ENCODE assay signal across 2 cellular contexts in the genomic region with DNA sequence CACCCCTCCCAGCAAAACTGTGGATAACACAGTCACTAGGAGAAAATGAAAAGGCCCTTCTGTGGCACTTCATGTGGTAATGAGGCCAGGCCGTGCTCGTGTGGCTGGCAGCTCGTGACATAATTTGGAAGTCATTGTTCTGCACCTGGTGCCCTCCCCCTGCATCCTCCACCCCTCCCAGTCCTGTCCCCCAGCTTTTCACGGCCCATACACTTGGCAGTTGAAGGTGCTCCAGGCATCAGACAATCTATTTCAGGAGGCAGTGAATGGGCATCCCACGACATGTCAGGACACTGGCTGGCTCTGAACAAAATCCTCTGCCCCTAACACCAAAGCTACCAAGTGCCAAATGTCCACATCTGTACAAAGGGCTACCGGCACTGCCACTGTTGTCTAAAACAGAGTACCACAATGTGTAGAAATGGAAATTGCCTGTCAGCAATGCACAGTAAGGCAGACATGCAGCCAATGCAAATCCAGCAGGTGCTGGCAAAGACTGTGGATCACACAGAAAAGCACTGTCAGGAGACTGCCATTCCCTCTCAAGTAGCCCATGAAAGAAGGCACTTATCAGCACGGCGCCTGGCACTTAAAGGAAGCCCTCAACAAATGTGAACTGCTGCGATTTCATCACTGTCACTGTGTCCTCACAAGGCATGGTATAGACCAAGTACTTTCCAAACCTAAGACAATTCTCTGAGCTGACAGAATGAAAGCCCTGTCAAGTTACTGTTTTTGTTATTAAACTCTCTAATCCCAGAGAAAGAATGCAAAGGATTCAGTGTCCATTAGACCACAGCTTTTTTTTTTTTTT.
TF ChIP-seq lines count a peak whose summit lies in the region.

No MANE protein-coding gene starts in this region.

TF ChIP-seq in A549, 52 proteins besides CTCF, POLR2A, EP300 and RAD21:
- TF ChIP-seq, protein P1, sequence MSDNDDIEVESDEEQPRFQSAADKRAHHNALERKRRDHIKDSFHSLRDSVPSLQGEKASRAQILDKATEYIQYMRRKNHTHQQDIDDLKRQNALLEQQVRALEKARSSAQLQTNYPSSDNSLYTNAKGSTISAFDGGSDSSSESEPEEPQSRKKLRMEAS (IDR thresholded peaks at IDR 0.05) = no peak
- TF ChIP-seq, protein P2, sequence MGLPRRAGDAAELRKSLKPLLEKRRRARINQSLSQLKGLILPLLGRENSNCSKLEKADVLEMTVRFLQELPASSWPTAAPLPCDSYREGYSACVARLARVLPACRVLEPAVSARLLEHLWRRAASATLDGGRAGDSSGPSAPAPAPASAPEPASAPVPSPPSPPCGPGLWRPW (IDR thresholded peaks at IDR 0.05) = no peak
- TF ChIP-seq RARB (CRISPR knock-in tag; IDR thresholded peaks at IDR 0.05) = no peak
- no peak for TF ChIP-seq NPAS2 (CRISPR knock-in tag; IDR thresholded peaks at IDR 0.05; ENCODE audit: borderline replicate concordance)
- TF ChIP-seq HOXB13 (CRISPR knock-in tag; IDR thresholded peaks at IDR 0.05; ENCODE audit: low read depth) = no peak

TF ChIP-seq in SK-N-SH, 30 proteins besides CTCF, POLR2A, EP300 and RAD21:
- TF ChIP-seq, protein P3, sequence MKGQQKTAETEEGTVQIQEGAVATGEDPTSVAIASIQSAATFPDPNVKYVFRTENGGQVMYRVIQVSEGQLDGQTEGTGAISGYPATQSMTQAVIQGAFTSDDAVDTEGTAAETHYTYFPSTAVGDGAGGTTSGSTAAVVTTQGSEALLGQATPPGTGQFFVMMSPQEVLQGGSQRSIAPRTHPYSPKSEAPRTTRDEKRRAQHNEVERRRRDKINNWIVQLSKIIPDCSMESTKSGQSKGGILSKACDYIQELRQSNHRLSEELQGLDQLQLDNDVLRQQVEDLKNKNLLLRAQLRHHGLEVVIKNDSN (IDR thresholded peaks at IDR 0.05; ENCODE audit: borderline replicate concordance, low read depth) = no peak
- TF ChIP-seq TAF1 (IDR thresholded peaks at IDR 0.05; ENCODE audit: borderline replicate concordance, low read depth, low read length) (no peak), POLR2AphosphoS5 (IDR thresholded peaks at IDR 0.05; ENCODE audit: low read depth, low read length) (no peak), CHD2 (IDR thresholded peaks at IDR 0.05; ENCODE audit: low read length, partially characterized antibody) (no peak), ELF1 (IDR thresholded peaks at IDR 0.05) (no peak), NFIC (IDR thresholded peaks at IDR 0.05; ENCODE audit: borderline replicate concordance) (no peak), SMC3 (IDR thresholded peaks at IDR 0.05; ENCODE audit: low read depth, low read length) (no peak), TCF12 (IDR thresholded peaks at IDR 0.05) (no peak), YY1 (IDR thresholded peaks at IDR 0.05; ENCODE audit: low read depth) (no peak), RXRA (IDR thresholded peaks at IDR 0.05; ENCODE audit: borderline replicate concordance, low read depth) (no peak), RFX5 (IDR thresholded peaks at IDR 0.05; ENCODE audit: low read length) (no peak), JUND (IDR thresholded peaks at IDR 0.05) (no peak), MXI1 (IDR thresholded peaks at IDR 0.05; ENCODE audit: low read depth, low read length) (no peak; the same call in none of the 2 replicates)
- TF ChIP-seq, protein P4, sequence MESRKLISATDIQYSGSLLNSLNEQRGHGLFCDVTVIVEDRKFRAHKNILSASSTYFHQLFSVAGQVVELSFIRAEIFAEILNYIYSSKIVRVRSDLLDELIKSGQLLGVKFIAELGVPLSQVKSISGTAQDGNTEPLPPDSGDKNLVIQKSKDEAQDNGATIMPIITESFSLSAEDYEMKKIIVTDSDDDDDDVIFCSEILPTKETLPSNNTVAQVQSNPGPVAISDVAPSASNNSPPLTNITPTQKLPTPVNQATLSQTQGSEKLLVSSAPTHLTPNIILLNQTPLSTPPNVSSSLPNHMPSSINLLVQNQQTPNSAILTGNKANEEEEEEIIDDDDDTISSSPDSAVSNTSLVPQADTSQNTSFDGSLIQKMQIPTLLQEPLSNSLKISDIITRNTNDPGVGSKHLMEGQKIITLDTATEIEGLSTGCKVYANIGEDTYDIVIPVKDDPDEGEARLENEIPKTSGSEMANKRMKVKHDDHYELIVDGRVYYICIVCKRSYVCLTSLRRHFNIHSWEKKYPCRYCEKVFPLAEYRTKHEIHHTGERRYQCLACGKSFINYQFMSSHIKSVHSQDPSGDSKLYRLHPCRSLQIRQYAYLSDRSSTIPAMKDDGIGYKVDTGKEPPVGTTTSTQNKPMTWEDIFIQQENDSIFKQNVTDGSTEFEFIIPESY (IDR thresholded peaks at IDR 0.05; ENCODE audit: borderline replicate concordance, low read depth) = no peak
- TF ChIP-seq, protein P5, sequence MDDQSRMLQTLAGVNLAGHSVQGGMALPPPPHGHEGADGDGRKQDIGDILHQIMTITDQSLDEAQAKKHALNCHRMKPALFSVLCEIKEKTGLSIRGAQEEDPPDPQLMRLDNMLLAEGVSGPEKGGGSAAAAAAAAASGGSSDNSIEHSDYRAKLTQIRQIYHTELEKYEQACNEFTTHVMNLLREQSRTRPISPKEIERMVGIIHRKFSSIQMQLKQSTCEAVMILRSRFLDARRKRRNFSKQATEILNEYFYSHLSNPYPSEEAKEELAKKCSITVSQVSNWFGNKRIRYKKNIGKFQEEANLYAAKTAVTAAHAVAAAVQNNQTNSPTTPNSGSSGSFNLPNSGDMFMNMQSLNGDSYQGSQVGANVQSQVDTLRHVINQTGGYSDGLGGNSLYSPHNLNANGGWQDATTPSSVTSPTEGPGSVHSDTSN (IDR thresholded peaks at IDR 0.05) = no peak
- TF ChIP-seq, protein P6, sequence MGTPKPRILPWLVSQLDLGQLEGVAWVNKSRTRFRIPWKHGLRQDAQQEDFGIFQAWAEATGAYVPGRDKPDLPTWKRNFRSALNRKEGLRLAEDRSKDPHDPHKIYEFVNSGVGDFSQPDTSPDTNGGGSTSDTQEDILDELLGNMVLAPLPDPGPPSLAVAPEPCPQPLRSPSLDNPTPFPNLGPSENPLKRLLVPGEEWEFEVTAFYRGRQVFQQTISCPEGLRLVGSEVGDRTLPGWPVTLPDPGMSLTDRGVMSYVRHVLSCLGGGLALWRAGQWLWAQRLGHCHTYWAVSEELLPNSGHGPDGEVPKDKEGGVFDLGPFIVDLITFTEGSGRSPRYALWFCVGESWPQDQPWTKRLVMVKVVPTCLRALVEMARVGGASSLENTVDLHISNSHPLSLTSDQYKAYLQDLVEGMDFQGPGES (IDR thresholded peaks at IDR 0.05; ENCODE audit: low read depth, low read length) = no peak
- TF ChIP-seq, protein P7, sequence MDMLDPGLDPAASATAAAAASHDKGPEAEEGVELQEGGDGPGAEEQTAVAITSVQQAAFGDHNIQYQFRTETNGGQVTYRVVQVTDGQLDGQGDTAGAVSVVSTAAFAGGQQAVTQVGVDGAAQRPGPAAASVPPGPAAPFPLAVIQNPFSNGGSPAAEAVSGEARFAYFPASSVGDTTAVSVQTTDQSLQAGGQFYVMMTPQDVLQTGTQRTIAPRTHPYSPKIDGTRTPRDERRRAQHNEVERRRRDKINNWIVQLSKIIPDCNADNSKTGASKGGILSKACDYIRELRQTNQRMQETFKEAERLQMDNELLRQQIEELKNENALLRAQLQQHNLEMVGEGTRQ (IDR thresholded peaks at IDR 0.05; ENCODE audit: borderline replicate concordance, low read depth, low read length) = no peak
- TF ChIP-seq, protein P8, sequence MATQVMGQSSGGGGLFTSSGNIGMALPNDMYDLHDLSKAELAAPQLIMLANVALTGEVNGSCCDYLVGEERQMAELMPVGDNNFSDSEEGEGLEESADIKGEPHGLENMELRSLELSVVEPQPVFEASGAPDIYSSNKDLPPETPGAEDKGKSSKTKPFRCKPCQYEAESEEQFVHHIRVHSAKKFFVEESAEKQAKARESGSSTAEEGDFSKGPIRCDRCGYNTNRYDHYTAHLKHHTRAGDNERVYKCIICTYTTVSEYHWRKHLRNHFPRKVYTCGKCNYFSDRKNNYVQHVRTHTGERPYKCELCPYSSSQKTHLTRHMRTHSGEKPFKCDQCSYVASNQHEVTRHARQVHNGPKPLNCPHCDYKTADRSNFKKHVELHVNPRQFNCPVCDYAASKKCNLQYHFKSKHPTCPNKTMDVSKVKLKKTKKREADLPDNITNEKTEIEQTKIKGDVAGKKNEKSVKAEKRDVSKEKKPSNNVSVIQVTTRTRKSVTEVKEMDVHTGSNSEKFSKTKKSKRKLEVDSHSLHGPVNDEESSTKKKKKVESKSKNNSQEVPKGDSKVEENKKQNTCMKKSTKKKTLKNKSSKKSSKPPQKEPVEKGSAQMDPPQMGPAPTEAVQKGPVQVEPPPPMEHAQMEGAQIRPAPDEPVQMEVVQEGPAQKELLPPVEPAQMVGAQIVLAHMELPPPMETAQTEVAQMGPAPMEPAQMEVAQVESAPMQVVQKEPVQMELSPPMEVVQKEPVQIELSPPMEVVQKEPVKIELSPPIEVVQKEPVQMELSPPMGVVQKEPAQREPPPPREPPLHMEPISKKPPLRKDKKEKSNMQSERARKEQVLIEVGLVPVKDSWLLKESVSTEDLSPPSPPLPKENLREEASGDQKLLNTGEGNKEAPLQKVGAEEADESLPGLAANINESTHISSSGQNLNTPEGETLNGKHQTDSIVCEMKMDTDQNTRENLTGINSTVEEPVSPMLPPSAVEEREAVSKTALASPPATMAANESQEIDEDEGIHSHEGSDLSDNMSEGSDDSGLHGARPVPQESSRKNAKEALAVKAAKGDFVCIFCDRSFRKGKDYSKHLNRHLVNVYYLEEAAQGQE (IDR thresholded peaks at IDR 0.05; ENCODE audit: low read depth, low read length) = no peak
